ENCODE assay signal across 1 cellular context in the genomic region with DNA sequence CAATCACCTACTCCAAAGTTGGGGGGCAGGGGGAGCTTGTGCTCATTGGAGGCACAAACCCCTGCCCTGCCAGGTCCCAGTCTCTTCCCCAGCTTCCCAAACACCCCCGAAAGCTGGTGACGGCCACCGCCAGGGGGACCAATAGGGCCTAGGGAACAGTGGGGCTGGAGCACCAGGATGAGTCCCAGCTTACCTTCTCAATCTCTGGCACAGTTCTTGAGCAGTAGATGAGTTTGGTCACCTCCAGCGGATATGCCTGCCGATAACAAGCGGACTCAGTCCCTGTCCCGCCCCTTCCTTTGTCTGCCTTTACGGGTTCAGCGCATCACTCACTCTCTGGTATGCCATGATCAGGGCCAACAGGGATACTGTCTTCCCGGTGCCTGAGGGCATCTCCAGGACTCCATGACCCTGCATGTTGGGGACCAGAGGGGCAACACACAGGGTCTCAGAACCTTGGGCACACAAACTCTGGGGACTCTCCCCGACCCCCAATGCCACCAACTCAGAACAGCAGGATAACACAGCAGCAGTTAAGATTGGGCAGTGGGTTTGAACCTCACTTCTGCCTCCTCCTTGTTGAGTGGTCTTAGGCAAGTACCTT.
TF ChIP-seq lines count a peak whose summit lies in the region.

No MANE protein-coding gene starts in this region.

TF ChIP-seq in H1, 55 proteins besides CTCF, POLR2A, EP300 and RAD21:
- TF ChIP-seq HDAC2 (IDR thresholded peaks at IDR 0.05; ENCODE audit: borderline replicate concordance in 1 of 2, low read depth in 2 of 2, low read length in 2 of 2) (no peak), RFX5 (IDR thresholded peaks at IDR 0.05; ENCODE audit: borderline replicate concordance, low read depth, low read length) (no peak), KDM1A (IDR thresholded peaks at IDR 0.05; ENCODE audit: borderline replicate concordance, low read length) (no peak), JUN (IDR thresholded peaks at IDR 0.05; ENCODE audit: low read depth, low read length) (no peak), SIX5 (IDR thresholded peaks at IDR 0.05; ENCODE audit: low read depth, low read length) (no peak), TAF7 (optimal IDR thresholded peaks at IDR 0.05; ENCODE audit: borderline replicate concordance, low read depth, low read length) (no peak), CBX5 (IDR thresholded peaks at IDR 0.05; ENCODE audit: low read depth, low read length) (no peak), SAP30 (IDR thresholded peaks at IDR 0.05; ENCODE audit: insufficient read depth, insufficient replicate concordance, low read length) (no peak), MAFK (IDR thresholded peaks at IDR 0.05; ENCODE audit: low read depth, low read length) (no peak), KDM5A (IDR thresholded peaks at IDR 0.05; ENCODE audit: low read length) (no peak)
- TF ChIP-seq, protein P1, sequence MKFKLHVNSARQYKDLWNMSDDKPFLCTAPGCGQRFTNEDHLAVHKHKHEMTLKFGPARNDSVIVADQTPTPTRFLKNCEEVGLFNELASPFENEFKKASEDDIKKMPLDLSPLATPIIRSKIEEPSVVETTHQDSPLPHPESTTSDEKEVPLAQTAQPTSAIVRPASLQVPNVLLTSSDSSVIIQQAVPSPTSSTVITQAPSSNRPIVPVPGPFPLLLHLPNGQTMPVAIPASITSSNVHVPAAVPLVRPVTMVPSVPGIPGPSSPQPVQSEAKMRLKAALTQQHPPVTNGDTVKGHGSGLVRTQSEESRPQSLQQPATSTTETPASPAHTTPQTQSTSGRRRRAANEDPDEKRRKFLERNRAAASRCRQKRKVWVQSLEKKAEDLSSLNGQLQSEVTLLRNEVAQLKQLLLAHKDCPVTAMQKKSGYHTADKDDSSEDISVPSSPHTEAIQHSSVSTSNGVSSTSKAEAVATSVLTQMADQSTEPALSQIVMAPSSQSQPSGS (IDR thresholded peaks at IDR 0.05; ENCODE audit: low read length) = no peak
